Comparison of ENCODE assay signal across 21 cellular contexts in the genomic region with DNA sequence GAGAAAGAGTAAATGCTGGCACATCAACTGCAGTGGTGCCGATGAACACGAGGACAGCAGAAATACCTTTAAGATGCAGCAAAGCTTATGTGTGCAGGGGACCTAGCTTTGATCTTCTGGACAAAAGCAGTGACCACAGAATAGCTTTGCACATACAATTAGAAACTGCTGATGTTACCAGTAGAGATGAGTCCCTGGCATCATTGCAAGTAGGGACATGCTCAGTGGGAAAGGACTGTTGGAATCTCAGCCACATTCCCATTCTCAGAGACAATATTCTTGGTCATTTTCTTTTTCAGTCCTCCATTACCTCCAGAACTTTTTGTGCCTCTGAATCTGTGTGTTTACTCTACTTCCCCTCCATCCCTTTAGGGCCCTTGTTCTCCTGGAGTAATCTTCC. TPM values are rescaled to one million over a fixed set of nuclear protein-coding genes. Genes with fewer than 3 reads are reported as not detected.
"Had no signal": no experiment of that assay in that cellular context is flagged by ENCODE, and none has a peak within 500 bp of the region (broad histone marks: within the 10 kb centered on the region; RNA-seq: fewer than 3 reads in every experiment).

No MANE protein-coding gene starts in this region.

- H3K4me3 ChIP-seq: cardiac muscle cell, colonic mucosa, Peyer's patch had no signal

- H3K36me3 ChIP-seq: cardiac muscle cell, colonic mucosa, Peyer's patch had no signal

- DNase-seq: activated CD4-positive, alpha-beta T cell treated with anti-CD3 and anti-CD28 coated beads for 48 hours; activated CD4-positive, alpha-beta T cell treated with anti-CD3 and anti-CD28 coated beads, Interleukin-2, amount 50 U/mL, for 4 hours; activated CD4-positive, CD25-positive, alpha-beta regulatory T cell treated with anti-CD3 and anti-CD28 coated beads, Interleukin-2, amount 50 U/mL, for 72 hours; activated CD8-positive, alpha-beta memory T cell treated with anti-CD3 and anti-CD28 coated beads, Interleukin-2, amount 50 U/mL, for 48 hours; activated CD8-positive, alpha-beta T cell treated with anti-CD3 and anti-CD28 coated beads, Interleukin-2, amount 10 ng/mL, durations not matched to agents 7 days and 5 days; activated T-cell treated with anti-CD3 and anti-CD28 coated beads, Interleukin-2, amount 50 U/mL, for 1 hour; aorta; colonic mucosa; MM.1S; NCI-H1105; NCI-H1436; NCI-H187; NCI-H2081; NCI-H446; NCI-H524; Peyer's patch; SHP77 treated with DMSO at 0.1 percent for 48 hours; T-helper 17 cell; T-helper 9 cell had no signal

- H3K27me3 ChIP-seq: cardiac muscle cell, colonic mucosa, Peyer's patch had no signal

- ATAC-seq: activated CD8-positive, alpha-beta T cell treated with anti-CD3 and anti-CD28 coated beads, Interleukin-2, amount 10 ng/mL, durations not matched to agents 7 days and 5 days; T-helper 17 cell; WTC11 had no signal

- H3K27ac ChIP-seq: cardiac muscle cell, colonic mucosa had no signal

- H3K9me3 ChIP-seq: colonic mucosa, Peyer's patch had no signal

- H3K4me1 ChIP-seq: colonic mucosa, Peyer's patch had no signal

RNA-seq across cellular contexts. Expression of a gene that starts 16.9 kb away (rescaled TPM):
- total RNA-seq: activated CD8-positive, alpha-beta T cell treated with anti-CD3 and anti-CD28 coated beads, Interleukin-2, amount 10 ng/mL, durations not matched to agents 7 days and 5 days; T-helper 17 cell had no signal
